17 cellular contexts compared by ENCODE assay signal in the genomic region with DNA sequence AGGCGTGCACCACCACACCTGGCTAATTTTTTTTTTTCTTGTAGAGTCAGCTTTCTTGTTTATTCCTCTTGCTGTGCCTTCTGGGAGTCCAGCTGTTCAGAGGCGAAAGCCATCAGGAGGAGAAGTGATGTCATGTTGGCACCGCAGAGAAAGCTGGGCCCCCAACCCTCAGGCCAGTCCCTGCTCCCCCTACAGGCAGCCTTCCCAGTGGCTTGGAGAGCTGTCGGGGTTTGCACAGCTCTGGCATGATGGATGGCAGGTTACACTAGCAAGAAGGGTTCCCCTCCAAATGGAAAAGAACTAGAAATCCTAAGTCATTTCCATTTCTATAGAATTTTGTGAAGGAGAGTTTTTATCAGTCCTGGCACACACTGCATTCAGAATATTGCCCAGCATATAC.
"Had no signal": no experiment of that assay in that cellular context is flagged by ENCODE, and none has a peak within 500 bp of the region (broad histone marks: within the 10 kb centered on the region; RNA-seq: fewer than 3 reads in every experiment).

No MANE protein-coding gene starts in this region.

- H3K36me3 ChIP-seq: brain microvascular endothelial cell, prostate gland had no signal

- DNase-seq: activated CD4-positive, alpha-beta memory T cell treated with anti-CD3 and anti-CD28 coated beads, Interleukin-2, amount 10 ng/mL, durations not matched to agents 7 days and 5 days; activated CD4-positive, alpha-beta T cell treated with anti-CD3 and anti-CD28 coated beads for 36 hours; activated gamma-delta T cell; activated T-cell treated with anti-CD3 and anti-CD28 coated beads, Interleukin-2, amount 50 U/mL, for 48 hours; brain microvascular endothelial cell; cerebellar nuclear complex; esophagus squamous epithelium; foreskin fibroblast; mammary epithelial cell; occipital lobe; stimulated activated CD4-positive, alpha-beta T cell treated with anti-CD3 and anti-CD28 coated beads, Interleukin-12 subunit alpha, Interleukin-12 subunit beta, amount 100 ng/mL, for 4 hours; stimulated activated naive CD4-positive, alpha-beta T cell; upper lobe of right lung had no signal

- ATAC-seq: activated CD4-positive, alpha-beta T cell treated with anti-CD3 and anti-CD28 coated beads for 36 hours; natural killer cell treated with Interleukin-12 subunit alpha and Interleukin-12 subunit beta and Interleukin-15 and Interleukin-18, amount 100 ng/mL, for 72 hours; upper lobe of right lung had no signal

- H3K4me3 ChIP-seq: esophagus squamous epithelium, prostate gland, suprapubic skin, upper lobe of right lung had no signal

- H3K9me3 ChIP-seq: esophagus squamous epithelium, prostate gland, suprapubic skin, upper lobe of right lung had no signal

- H3K27me3 ChIP-seq: brain microvascular endothelial cell, esophagus squamous epithelium, suprapubic skin, upper lobe of right lung had no signal

- H3K4me1 ChIP-seq: esophagus squamous epithelium, prostate gland, suprapubic skin, upper lobe of right lung had no signal

- H3K27ac ChIP-seq: brain microvascular endothelial cell, esophagus squamous epithelium, suprapubic skin, upper lobe of right lung had no signal

- FAIRE-seq: islet of Langerhans had no signal
